Comparison of ENCODE assay signal across 1 cellular context in the genomic region with DNA sequence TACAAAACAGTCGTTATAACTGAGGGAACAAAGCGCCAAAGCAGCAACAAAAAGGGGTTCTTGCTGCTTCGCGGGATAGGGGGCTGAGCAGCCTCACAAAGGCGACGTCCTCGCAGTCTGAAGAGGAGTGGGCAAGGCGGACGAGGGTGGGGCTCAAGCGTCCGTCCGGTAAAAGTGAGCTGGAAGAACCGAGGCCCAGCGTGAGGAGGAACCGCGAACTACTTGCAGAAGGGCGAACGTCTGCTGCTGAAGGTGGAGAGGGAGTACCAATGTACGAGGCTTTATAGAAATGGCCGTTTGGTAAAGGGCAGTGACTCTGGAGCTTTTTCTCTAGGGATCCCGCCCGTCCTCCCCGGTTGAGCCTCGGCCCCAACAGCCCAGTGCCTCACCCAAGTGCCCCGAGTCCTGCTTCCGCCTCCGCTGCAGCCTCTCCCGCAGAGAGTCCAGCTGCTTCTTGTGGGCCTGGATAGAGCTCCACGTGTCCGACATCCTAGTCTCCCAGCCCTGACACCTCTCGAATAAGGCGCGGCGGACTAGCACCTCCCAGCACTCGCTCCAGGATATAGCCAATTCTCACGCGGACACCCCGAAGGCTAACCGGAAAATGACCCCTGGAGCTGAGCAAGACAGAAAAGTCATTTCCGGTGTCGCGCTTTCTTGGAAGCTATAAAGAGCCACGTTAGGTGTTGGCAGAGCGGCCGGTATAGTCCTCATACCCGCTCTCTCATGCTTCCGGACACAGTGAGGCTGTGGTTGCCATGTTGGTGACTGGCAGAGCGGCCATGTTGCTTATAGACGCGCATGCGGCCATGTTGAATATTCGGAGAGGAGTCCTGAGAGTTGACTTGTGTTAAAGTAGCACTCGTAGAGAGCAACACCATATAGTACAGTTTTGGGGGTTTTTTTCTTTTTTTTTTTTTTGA.
TF ChIP-seq lines count a peak whose summit lies in the region.

A gene (minus strand): TSS at position 606 of the 923 bp plus-strand sequence. CDS start 117 bp downstream, at position 489.

TF ChIP-seq in HepG2, 621 proteins besides CTCF, POLR2A, EP300 and RAD21 (continued from another document and continues in another):
- TF ChIP-seq, protein P1, sequence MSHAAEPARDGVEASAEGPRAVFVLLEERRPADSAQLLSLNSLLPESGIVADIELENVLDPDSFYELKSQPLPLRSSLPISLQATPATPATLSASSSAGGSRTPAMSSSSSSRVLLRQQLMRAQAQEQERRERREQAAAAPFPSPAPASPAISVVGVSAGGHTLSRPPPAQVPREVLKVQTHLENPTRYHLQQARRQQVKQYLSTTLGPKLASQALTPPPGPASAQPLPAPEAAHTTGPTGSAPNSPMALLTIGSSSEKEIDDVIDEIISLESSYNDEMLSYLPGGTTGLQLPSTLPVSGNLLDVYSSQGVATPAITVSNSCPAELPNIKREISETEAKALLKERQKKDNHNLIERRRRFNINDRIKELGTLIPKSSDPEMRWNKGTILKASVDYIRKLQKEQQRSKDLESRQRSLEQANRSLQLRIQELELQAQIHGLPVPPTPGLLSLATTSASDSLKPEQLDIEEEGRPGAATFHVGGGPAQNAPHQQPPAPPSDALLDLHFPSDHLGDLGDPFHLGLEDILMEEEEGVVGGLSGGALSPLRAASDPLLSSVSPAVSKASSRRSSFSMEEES (CRISPR knock-in tag; IDR thresholded peaks at IDR 0.05): peak; percentile 90; the same call in 1 of the 2 replicates
- TF ChIP-seq FOXA1 (IDR thresholded peaks at IDR 0.05) (no peak), FOXA1 (CRISPR knock-in tag; IDR thresholded peaks at IDR 0.05) (peak; percentile 62), THAP11 (CRISPR knock-in tag; IDR thresholded peaks at IDR 0.05) (peak; percentile 97), SP2 (CRISPR knock-in tag; IDR thresholded peaks at IDR 0.05) (peak; percentile 71), FOSL2 (CRISPR knock-in tag; IDR thresholded peaks at IDR 0.05) (peak; percentile 82), FOXA3 (CRISPR knock-in tag; IDR thresholded peaks at IDR 0.05) (peak; percentile 85), BORCS8-MEF2B (CRISPR knock-in tag; IDR thresholded peaks at IDR 0.05) (peak; percentile 99), CHCHD3 (CRISPR knock-in tag; IDR thresholded peaks at IDR 0.05) (peak; percentile 60), JUNB (CRISPR knock-in tag; IDR thresholded peaks at IDR 0.05; ENCODE audit: borderline replicate concordance) (no peak; the same call in 1 of the 2 replicates), ZNF672 (CRISPR knock-in tag; IDR thresholded peaks at IDR 0.05) (no peak), ZNF792 (CRISPR knock-in tag; IDR thresholded peaks at IDR 0.05) (peak; percentile 87), TSC22D2 (CRISPR knock-in tag; IDR thresholded peaks at IDR 0.05; ENCODE audit: borderline replicate concordance) (peak; percentile 97), ZNF614 (CRISPR knock-in tag; IDR thresholded peaks at IDR 0.05; ENCODE audit: borderline replicate concordance) (peak; percentile 90), REXO4 (CRISPR knock-in tag; IDR thresholded peaks at IDR 0.05; ENCODE audit: borderline replicate concordance) (peak; percentile 25; the same call in 1 of the 2 replicates), ATF1 (CRISPR knock-in tag; IDR thresholded peaks at IDR 0.05) (peak; percentile 97), HDAC1 (CRISPR knock-in tag; IDR thresholded peaks at IDR 0.05) (peak; percentile 99), ZSCAN20 (CRISPR knock-in tag; IDR thresholded peaks at IDR 0.05; ENCODE audit: borderline replicate concordance) (no peak; the same call in 1 of the 2 replicates), ZNF354B (CRISPR knock-in tag; IDR thresholded peaks at IDR 0.05) (0 out of 2 replicates have a peak, but pooled peaks have one; percentile 16), ZNF720 (CRISPR knock-in tag; IDR thresholded peaks at IDR 0.05) (0 out of 2 replicates have a peak, but pooled peaks have one; percentile 89), MAZ (IDR thresholded peaks at IDR 0.05; ENCODE audit: borderline replicate concordance, low read depth, low read length) (peak; percentile 45; the same call in 1 of the 2 replicates), MAZ (CRISPR knock-in tag; IDR thresholded peaks at IDR 0.05; ENCODE audit: low read depth) (peak; percentile 92), ZNF207 (IDR thresholded peaks at IDR 0.05; ENCODE audit: borderline replicate concordance) (no peak), ZNF75D (CRISPR knock-in tag; IDR thresholded peaks at IDR 0.05; ENCODE audit: borderline replicate concordance) (0 out of 2 replicates have a peak, but pooled peaks have one; percentile 4), HOXD1 (CRISPR knock-in tag; IDR thresholded peaks at IDR 0.05) (peak; percentile 80), YY1 (IDR thresholded peaks at IDR 0.05; ENCODE audit: insufficient read depth, insufficient replicate concordance, low read depth, low read length) (peak; percentile 100), ZNF121 (CRISPR knock-in tag; IDR thresholded peaks at IDR 0.05) (0 out of 2 replicates have a peak, but pooled peaks have one; percentile 35), ZNF350 (CRISPR knock-in tag; IDR thresholded peaks at IDR 0.05; ENCODE audit: borderline replicate concordance, low read depth) (peak; percentile 96)
- TF ChIP-seq, protein P2, sequence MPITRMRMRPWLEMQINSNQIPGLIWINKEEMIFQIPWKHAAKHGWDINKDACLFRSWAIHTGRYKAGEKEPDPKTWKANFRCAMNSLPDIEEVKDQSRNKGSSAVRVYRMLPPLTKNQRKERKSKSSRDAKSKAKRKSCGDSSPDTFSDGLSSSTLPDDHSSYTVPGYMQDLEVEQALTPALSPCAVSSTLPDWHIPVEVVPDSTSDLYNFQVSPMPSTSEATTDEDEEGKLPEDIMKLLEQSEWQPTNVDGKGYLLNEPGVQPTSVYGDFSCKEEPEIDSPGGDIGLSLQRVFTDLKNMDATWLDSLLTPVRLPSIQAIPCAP (CRISPR knock-in tag; IDR thresholded peaks at IDR 0.05; ENCODE audit: low read depth): no peak
- TF ChIP-seq, protein P3, sequence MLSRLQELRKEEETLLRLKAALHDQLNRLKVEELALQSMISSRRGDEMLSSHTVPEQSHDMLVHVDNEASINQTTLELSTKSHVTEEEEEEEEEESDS (CRISPR knock-in tag; IDR thresholded peaks at IDR 0.05; ENCODE audit: borderline replicate concordance): 0 out of 2 replicates have a peak, but pooled peaks have one; percentile 53
- TF ChIP-seq, protein P4, sequence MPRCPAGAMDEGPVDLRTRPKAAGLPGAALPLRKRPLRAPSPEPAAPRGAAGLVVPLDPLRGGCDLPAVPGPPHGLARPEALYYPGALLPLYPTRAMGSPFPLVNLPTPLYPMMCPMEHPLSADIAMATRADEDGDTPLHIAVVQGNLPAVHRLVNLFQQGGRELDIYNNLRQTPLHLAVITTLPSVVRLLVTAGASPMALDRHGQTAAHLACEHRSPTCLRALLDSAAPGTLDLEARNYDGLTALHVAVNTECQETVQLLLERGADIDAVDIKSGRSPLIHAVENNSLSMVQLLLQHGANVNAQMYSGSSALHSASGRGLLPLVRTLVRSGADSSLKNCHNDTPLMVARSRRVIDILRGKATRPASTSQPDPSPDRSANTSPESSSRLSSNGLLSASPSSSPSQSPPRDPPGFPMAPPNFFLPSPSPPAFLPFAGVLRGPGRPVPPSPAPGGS (CRISPR knock-in tag; IDR thresholded peaks at IDR 0.05): peak; percentile 97; the same call in 1 of the 2 replicates
- TF ChIP-seq, protein P5, sequence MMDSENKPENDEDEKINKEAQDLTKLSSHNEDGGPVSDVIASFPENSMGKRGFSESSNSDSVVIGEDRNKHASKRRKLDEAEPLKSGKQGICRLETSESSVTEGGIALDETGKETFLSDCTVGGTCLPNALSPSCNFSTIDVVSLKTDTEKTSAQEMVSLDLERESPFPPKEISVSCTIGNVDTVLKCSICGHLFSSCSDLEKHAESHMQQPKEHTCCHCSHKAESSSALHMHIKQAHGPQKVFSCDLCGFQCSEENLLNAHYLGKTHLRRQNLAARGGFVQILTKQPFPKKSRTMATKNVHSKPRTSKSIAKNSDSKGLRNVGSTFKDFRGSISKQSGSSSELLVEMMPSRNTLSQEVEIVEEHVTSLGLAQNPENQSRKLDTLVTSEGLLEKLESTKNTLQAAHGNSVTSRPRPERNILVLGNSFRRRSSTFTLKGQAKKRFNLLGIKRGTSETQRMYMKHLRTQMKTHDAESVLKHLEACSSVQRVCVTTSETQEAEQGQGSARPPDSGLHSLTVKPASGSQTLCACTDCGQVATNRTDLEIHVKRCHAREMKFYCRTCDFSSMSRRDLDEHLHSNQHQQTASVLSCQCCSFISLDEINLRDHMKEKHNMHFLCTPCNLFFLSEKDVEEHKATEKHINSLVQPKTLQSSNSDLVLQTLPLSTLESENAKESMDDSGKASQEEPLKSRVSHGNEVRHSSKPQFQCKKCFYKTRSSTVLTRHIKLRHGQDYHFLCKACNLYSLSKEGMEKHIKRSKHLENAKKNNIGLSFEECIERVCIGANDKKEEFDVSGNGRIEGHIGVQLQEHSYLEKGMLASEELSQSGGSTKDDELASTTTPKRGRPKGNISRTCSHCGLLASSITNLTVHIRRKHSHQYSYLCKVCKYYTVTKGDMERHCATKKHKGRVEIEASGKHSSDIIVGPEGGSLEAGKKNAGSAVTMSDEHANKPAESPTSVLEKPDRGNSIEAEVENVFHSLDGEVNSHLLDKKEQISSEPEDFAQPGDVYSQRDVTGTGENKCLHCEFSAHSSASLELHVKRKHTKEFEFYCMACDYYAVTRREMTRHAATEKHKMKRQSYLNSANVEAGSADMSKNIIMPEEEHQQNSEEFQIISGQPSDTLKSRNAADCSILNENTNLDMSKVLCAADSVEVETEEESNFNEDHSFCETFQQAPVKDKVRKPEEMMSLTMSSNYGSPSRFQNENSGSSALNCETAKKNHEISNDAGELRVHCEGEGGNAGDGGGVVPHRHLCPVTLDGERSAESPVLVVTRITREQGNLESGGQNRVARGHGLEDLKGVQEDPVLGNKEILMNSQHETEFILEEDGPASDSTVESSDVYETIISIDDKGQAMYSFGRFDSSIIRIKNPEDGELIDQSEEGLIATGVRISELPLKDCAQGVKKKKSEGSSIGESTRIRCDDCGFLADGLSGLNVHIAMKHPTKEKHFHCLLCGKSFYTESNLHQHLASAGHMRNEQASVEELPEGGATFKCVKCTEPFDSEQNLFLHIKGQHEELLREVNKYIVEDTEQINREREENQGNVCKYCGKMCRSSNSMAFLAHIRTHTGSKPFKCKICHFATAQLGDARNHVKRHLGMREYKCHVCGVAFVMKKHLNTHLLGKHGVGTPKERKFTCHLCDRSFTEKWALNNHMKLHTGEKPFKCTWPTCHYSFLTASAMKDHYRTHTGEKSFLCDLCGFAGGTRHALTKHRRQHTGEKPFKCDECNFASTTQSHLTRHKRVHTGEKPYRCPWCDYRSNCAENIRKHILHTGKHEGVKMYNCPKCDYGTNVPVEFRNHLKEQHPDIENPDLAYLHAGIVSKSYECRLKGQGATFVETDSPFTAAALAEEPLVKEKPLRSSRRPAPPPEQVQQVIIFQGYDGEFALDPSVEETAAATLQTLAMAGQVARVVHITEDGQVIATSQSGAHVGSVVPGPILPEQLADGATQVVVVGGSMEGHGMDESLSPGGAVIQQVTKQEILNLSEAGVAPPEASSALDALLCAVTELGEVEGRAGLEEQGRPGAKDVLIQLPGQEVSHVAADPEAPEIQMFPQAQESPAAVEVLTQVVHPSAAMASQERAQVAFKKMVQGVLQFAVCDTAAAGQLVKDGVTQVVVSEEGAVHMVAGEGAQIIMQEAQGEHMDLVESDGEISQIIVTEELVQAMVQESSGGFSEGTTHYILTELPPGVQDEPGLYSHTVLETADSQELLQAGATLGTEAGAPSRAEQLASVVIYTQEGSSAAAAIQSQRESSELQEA (CRISPR knock-in tag; IDR thresholded peaks at IDR 0.05; ENCODE audit: not compliant biosample characterization): peak; percentile 80
- TF ChIP-seq, protein P6, sequence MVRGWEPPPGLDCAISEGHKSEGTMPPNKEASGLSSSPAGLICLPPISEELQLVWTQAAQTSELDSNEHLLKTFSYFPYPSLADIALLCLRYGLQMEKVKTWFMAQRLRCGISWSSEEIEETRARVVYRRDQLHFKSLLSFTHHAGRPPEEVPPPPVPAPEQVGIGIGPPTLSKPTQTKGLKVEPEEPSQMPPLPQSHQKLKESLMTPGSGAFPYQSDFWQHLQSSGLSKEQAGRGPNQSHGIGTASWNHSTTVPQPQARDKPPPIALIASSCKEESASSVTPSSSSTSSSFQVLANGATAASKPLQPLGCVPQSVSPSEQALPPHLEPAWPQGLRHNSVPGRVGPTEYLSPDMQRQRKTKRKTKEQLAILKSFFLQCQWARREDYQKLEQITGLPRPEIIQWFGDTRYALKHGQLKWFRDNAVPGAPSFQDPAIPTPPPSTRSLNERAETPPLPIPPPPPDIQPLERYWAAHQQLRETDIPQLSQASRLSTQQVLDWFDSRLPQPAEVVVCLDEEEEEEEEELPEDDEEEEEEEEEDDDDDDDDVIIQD (CRISPR knock-in tag; IDR thresholded peaks at IDR 0.05; ENCODE audit: low read depth): peak; percentile 83
- TF ChIP-seq, protein P7, sequence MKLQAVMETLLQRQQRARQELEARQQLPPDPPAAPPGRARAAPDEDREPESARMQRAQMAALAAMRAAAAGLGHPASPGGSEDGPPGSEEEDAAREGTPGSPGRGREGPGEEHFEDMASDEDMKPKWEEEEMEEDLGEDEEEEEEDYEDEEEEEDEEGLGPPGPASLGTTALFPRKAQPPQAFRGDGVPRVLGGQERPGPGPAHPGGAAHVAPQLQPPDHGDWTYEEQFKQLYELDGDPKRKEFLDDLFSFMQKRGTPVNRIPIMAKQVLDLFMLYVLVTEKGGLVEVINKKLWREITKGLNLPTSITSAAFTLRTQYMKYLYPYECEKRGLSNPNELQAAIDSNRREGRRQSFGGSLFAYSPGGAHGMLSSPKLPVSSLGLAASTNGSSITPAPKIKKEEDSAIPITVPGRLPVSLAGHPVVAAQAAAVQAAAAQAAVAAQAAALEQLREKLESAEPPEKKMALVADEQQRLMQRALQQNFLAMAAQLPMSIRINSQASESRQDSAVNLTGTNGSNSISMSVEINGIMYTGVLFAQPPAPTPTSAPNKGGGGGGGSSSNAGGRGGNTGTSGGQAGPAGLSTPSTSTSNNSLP (IDR thresholded peaks at IDR 0.05; ENCODE audit: low read depth, low read length): no peak; the same call in 1 of the 2 replicates
